Comparison of ENCODE assay signal across 13 cellular contexts in genomic region chr7:2281556-2281955, GRCh38. TPM values are rescaled to one million over a fixed set of nuclear protein-coding genes. Genes with fewer than 3 reads are reported as not detected.
DNase-seq lines count a peak whose midpoint lies in the region; ATAC-seq, FAIRE-seq and TF ChIP-seq lines count a peak whose summit lies in the region.
"Had no signal": no experiment of that assay in that cellular context is flagged by ENCODE, and none has a peak within 500 bp of the region (broad histone marks: within the 10 kb centered on the region; RNA-seq: fewer than 3 reads in every experiment).

No MANE protein-coding gene starts in this region.

- H4K20me1 ChIP-seq in K562 (replicated peaks; ENCODE audit: control insufficient read depth, insufficient read depth, low read length): peaks cover 21% of the 10 kb centered on the region; the same call in 1 of the 2 replicates

- in situ Hi-C loops in K562 (cut with MboI): no loop called here

- H2AFZ ChIP-seq in K562 (ENCODE audit: low read depth, low read length): no peak overlapping the region

- ATAC-seq in K562: peak; percentile 24
- no peak for ATAC-seq in activated T-helper 17 cell treated with anti-CD3 and anti-CD28 coated beads, Interleukin-2, amount 50 U/mL, for 72 hours (replicated peaks)

- H3K4me3 Mint-ChIP-seq in activated T-helper 1 cell treated with anti-CD3 and anti-CD28 coated beads, Interleukin-12 subunit alpha, Interleukin-12 subunit beta, Interleukin-2, Interleukin-4 antibody, amounts not matched to agents 30 ng/mL and 10 ng/mL and 1 ng/mL, durations not matched to agents 14 hours and 24 hours and 36 hours: no peak overlapping the region
- H3K4me3 Mint-ChIP-seq in activated T-helper 17 cell treated with anti-CD3 and anti-CD28 coated beads, Interleukin-2, amount 50 U/mL, for 72 hours: no peak overlapping the region
- H3K4me3 Mint-ChIP-seq: activated CD4-positive, alpha-beta T cell treated with anti-CD3 and anti-CD28 coated beads, Interleukin-2, amount 10 ng/mL, durations not matched to agents 7 days and 5 days; activated naive CD4-positive, alpha-beta T cell treated with anti-CD3 and anti-CD28 coated beads, Interleukin-2, amount 10 ng/mL, durations not matched to agents 7 days and 5 days had no signal

- H3K27ac Mint-ChIP-seq in activated T-helper 1 cell treated with anti-CD3 and anti-CD28 coated beads, Interleukin-12 subunit alpha, Interleukin-12 subunit beta, Interleukin-2, Interleukin-4 antibody, amounts not matched to agents 30 ng/mL and 10 ng/mL and 1 ng/mL, durations not matched to agents 14 hours and 24 hours and 36 hours: no peak overlapping the region
- no peak overlapping the region for H3K27ac Mint-ChIP-seq in activated T-helper 17 cell treated with anti-CD3 and anti-CD28 coated beads, Interleukin-2, amount 50 U/mL, for 72 hours
- H3K27ac Mint-ChIP-seq: activated CD4-positive, alpha-beta T cell treated with anti-CD3 and anti-CD28 coated beads, Interleukin-2, amount 10 ng/mL, durations not matched to agents 7 days and 5 days; activated naive CD4-positive, alpha-beta T cell treated with anti-CD3 and anti-CD28 coated beads, Interleukin-2, amount 10 ng/mL, durations not matched to agents 7 days and 5 days had no signal

- H3K9ac ChIP-seq in K562 (ENCODE audit: insufficient read depth in 1 of 2, low read depth in 2 of 2, low read length in 2 of 2): peak overlapping the region; percentile 10 to 77; a peak in 2 of 4 replicates

- TF ChIP-seq POLR2A in K562 (conservative IDR thresholded peaks at IDR 0.05): no peak

- H3K9me3 Mint-ChIP-seq in activated T-helper 1 cell treated with anti-CD3 and anti-CD28 coated beads, Interleukin-12 subunit alpha, Interleukin-12 subunit beta, Interleukin-2, Interleukin-4 antibody, amounts not matched to agents 30 ng/mL and 10 ng/mL and 1 ng/mL, durations not matched to agents 14 hours and 24 hours and 36 hours: no peaks in the 10 kb centered on the region
- no peaks in the 10 kb centered on the region for H3K9me3 Mint-ChIP-seq in activated T-helper 17 cell treated with anti-CD3 and anti-CD28 coated beads, Interleukin-2, amount 50 U/mL, for 72 hours
- H3K9me3 Mint-ChIP-seq: activated CD4-positive, alpha-beta T cell treated with anti-CD3 and anti-CD28 coated beads, Interleukin-2, amount 10 ng/mL, durations not matched to agents 7 days and 5 days; activated naive CD4-positive, alpha-beta T cell treated with anti-CD3 and anti-CD28 coated beads, Interleukin-2, amount 10 ng/mL, durations not matched to agents 7 days and 5 days had no signal

- no peaks in the 10 kb centered on the region for H3K36me3 Mint-ChIP-seq in activated T-helper 1 cell treated with anti-CD3 and anti-CD28 coated beads, Interleukin-12 subunit alpha, Interleukin-12 subunit beta, Interleukin-2, Interleukin-4 antibody, amounts not matched to agents 30 ng/mL and 10 ng/mL and 1 ng/mL, durations not matched to agents 14 hours and 24 hours and 36 hours (ENCODE audit: low read depth)
- H3K36me3 Mint-ChIP-seq in activated T-helper 17 cell treated with anti-CD3 and anti-CD28 coated beads, Interleukin-2, amount 50 U/mL, for 72 hours (ENCODE audit: low read depth): no peaks in the 10 kb centered on the region

- no peaks in the 10 kb centered on the region for H3K4me1 Mint-ChIP-seq in activated T-helper 1 cell treated with anti-CD3 and anti-CD28 coated beads, Interleukin-12 subunit alpha, Interleukin-12 subunit beta, Interleukin-2, Interleukin-4 antibody, amounts not matched to agents 30 ng/mL and 10 ng/mL and 1 ng/mL, durations not matched to agents 14 hours and 24 hours and 36 hours (ENCODE audit: low read depth)
- H3K4me1 Mint-ChIP-seq in activated T-helper 17 cell treated with anti-CD3 and anti-CD28 coated beads, Interleukin-2, amount 50 U/mL, for 72 hours: no peaks in the 10 kb centered on the region

- H3K9me1 ChIP-seq in K562 (ENCODE audit: control insufficient read depth, insufficient read depth, low read length): no peaks in the 10 kb centered on the region

- no peak for TF ChIP-seq CTCF in K562 (IDR thresholded peaks at IDR 0.05 in 2 of 3, conservative IDR thresholded peaks at IDR 0.05 in 1 of 3; ENCODE audit: insufficient read depth in 2 of 3, low read depth in 1 of 3, low read length in 3 of 3)

- H3K27me3 ChIP-seq in K562 (ENCODE audit: control insufficient read depth in 2 of 2, insufficient read depth in 2 of 2, low read length in 2 of 2): no peaks in the 10 kb centered on the region

- H3K27me3 Mint-ChIP-seq in activated T-helper 1 cell treated with anti-CD3 and anti-CD28 coated beads, Interleukin-12 subunit alpha, Interleukin-12 subunit beta, Interleukin-2, Interleukin-4 antibody, amounts not matched to agents 30 ng/mL and 10 ng/mL and 1 ng/mL, durations not matched to agents 14 hours and 24 hours and 36 hours (ENCODE audit: insufficient read depth): no peaks in the 10 kb centered on the region
- H3K27me3 Mint-ChIP-seq in activated T-helper 17 cell treated with anti-CD3 and anti-CD28 coated beads, Interleukin-2, amount 50 U/mL, for 72 hours: no peaks in the 10 kb centered on the region
- H3K27me3 Mint-ChIP-seq: activated CD4-positive, alpha-beta T cell treated with anti-CD3 and anti-CD28 coated beads, Interleukin-2, amount 10 ng/mL, durations not matched to agents 7 days and 5 days; activated naive CD4-positive, alpha-beta T cell treated with anti-CD3 and anti-CD28 coated beads, Interleukin-2, amount 10 ng/mL, durations not matched to agents 7 days and 5 days had no signal

- H3K9me3 ChIP-seq in K562 (replicated peaks; ENCODE audit: control insufficient read depth, insufficient read depth, low read depth, low read length): no peaks in the 10 kb centered on the region

- CTCF ChIA-PET in K562 (lab: Yijun Ruan, JAX; ENCODE audit: low intra/inter-chr PET ratio): no interaction called here

- no TSS peak for BruUV-seq in K562 (replicated peaks; lab: Mats Ljungman, UMichigan)

- intact Hi-C loops in K562 (cut with micrococcal nuclease): no loop called here
- intact Hi-C loops in activated T-helper 1 cell treated with anti-CD3 and anti-CD28 coated beads, Interleukin-12 subunit alpha, Interleukin-12 subunit beta, Interleukin-2, Interleukin-4 antibody, amounts not matched to agents 30 ng/mL and 10 ng/mL and 1 ng/mL, durations not matched to agents 14 hours and 24 hours and 36 hours (cut with micrococcal nuclease): no loop called here

- TF ChIP-seq RAD21 in K562 (CRISPR knock-in tag; conservative IDR thresholded peaks at IDR 0.05 in 1 of 2, IDR thresholded peaks at IDR 0.05 in 1 of 2): no peak

- no peak overlapping the region for H3K27ac ChIP-seq in K562 (ENCODE audit: extremely low read depth, low read depth, low read length)

- peaks cover 18% of the 10 kb centered on the region; the same call in 1 of the 3 replicates for H3K36me3 ChIP-seq in K562 (ENCODE audit: control insufficient read depth, insufficient read depth, low read length)

- peak overlapping the region; percentile 48; the same call in 1 of the 2 replicates for H3K4me2 ChIP-seq in K562 (ENCODE audit: insufficient read depth, low read length)

- peaks cover 13 to 29% of the 10 kb centered on the region in 2 experiments for H3K4me1 ChIP-seq in K562 (replicated peaks in 1 of 2; ENCODE audit: control insufficient read depth in 2 of 2, insufficient read depth in 2 of 2, low read length in 2 of 2)

- no peak overlapping the region for H3K4me3 ChIP-seq in K562
- no peak overlapping the region for H3K4me3 ChIP-seq in skeletal muscle cell (ENCODE audit: low read depth, low read length)

- FAIRE-seq in K562 (lab: Jason Lieb, UNC): peak; percentile 48

- 41% methylated on average over 7 of the region's 8 CpGs for WGBS in K562 (ENCODE audit: insufficient coverage, low coverage, missing lambda C conversion rate)

- TF ChIP-seq EP300 in K562 (IDR thresholded peaks at IDR 0.05; ENCODE audit: low read length): no peak

- peak; percentile 40 for DNase-seq in DMS 273 treated with DMSO at 0.1 percent for 48 hours (lab: John Stamatoyannopoulos, UW)
- peak in 3 of 4 experiments; percentile 19 to 76 (median 69) for DNase-seq in K562 (ENCODE audit: extremely low read depth in 1 of 4, low spot score in 3 of 4)
- DNase-seq in iPS-NIHi11 (ENCODE audit: low spot score): peak; percentile 4
- peak; percentile 15 for DNase-seq in skeletal muscle cell (ENCODE audit: low read depth)
- DNase-seq in activated T-helper 1 cell treated with anti-CD3 and anti-CD28 coated beads, Interleukin-12 subunit alpha, Interleukin-12 subunit beta, Interleukin-2, Interleukin-4 antibody, amounts not matched to agents 30 ng/mL and 10 ng/mL and 1 ng/mL, durations not matched to agents 14 hours and 24 hours and 36 hours (ENCODE audit: low spot score): no peak
- no peak for DNase-seq in LoVo (ENCODE audit: low spot score)
- DNase-seq in activated naive CD4-positive, alpha-beta T cell treated with Interleukin-2 at 50 U/mL for 16 hours: no peak
- DNase-seq: activated CD4-positive, alpha-beta T cell treated with anti-CD3 and anti-CD28 coated beads, Interleukin-2, amount 10 ng/mL, durations not matched to agents 7 days and 5 days; activated naive CD4-positive, alpha-beta T cell treated with anti-CD3 and anti-CD28 coated beads, Interleukin-2, amount 10 ng/mL, durations not matched to agents 7 days and 5 days; NCI-H82; stimulated activated CD4-positive, alpha-beta T cell treated with anti-CD3 and anti-CD28 coated beads, Interleukin-4, amount 100 ng/mL, for 4 hours; SW 1271 had no signal

- POLR2A ChIA-PET in K562 (lab: Yijun Ruan, JAX): interaction anchor here (1.5 kb wide), 1 partner anchor 11 kb away, joined by 4 read pairs; no protein-coding TSS in a partner anchor

- peaks cover 21% of the 10 kb centered on the region for H3K79me2 ChIP-seq in K562 (ENCODE audit: control insufficient read depth, insufficient read depth, low read length)

RNA-seq across cellular contexts. Expression of gene SNX8, which starts 32.7 kb away (rescaled TPM):
- total RNA-seq in K562 (2011; cell fraction: chromatin; rRNA removed; ENCODE audit: low replicate concordance): 26.7 and 72.5 TPM in 2 replicates
- 24.0 and 30.0 TPM in 2 replicates for total RNA-seq in K562 (2011; cell fraction: nucleolus; rRNA removed)
- total RNA-seq in K562 (2011; cell fraction: nucleoplasm; rRNA removed): 21.8 and 23.5 TPM in 2 replicates
- total RNA-seq in K562 (2014; rRNA removed) (5.5 and 9.1 TPM in 2 replicates), K562 (2014; rRNA removed; fragmentation: Illumina TruSeq; extraction: Trizol) (8.7 and 12.5 TPM in 2 replicates), K562 (2015; rRNA removed; fragmentation: Illumina TruSeq; extraction: Trizol) (15.9 and 16.9 TPM in 2 replicates), K562 (2021) (50.4 and 51.6 TPM in 2 replicates)
- polyA plus RNA-seq in K562 (2011; rRNA removed) (45.7 and 47.0 TPM in 2 replicates), K562 (2014; fragmentation: Illumina TruSeq; extraction: Trizol) (33.3 and 35.4 TPM in 2 replicates), K562 (2014; fragmentation: Nextera tagmentation; extraction: Ambion mirVana) (1 to 10 TPM; 2.7 to 7.7 TPM), K562 (2014; rRNA removed) (17.2 and 32.5 TPM in 2 replicates)
- 23.9 and 55.1 TPM in 2 replicates for polyA plus RNA-seq in K562 (2011; cell fraction: cytosol; rRNA removed)
- polyA plus RNA-seq in K562 (2011; cell fraction: nucleus; rRNA removed): 30.5 and 42.3 TPM in 2 replicates
- polyA plus RNA-seq in K562 (2012): 35.9 and 57.5 TPM in 2 replicates
- polyA minus RNA-seq in K562 (2011; rRNA and poly(A)+ RNA removed): 25.4 and 40.0 TPM in 2 replicates
- 16.8 and 32.4 TPM in 2 replicates for polyA minus RNA-seq in K562 (2011; cell fraction: cytosol; rRNA and poly(A)+ RNA removed)
- 11.8 and 17.4 TPM in 2 replicates for polyA minus RNA-seq in K562 (2011; cell fraction: nucleus; rRNA and poly(A)+ RNA removed)
- total RNA-seq in activated T-helper 1 cell treated with anti-CD3 and anti-CD28 coated beads, Interleukin-12 subunit alpha, Interleukin-12 subunit beta, Interleukin-2, Interleukin-4 antibody, amounts not matched to agents 30 ng/mL and 10 ng/mL and 1 ng/mL, durations not matched to agents 14 hours and 24 hours and 36 hours: 40.8 and 41.8 TPM in 2 replicates
- total RNA-seq in activated T-helper 17 cell treated with anti-CD3 and anti-CD28 coated beads, Interleukin-2, amount 50 U/mL, for 72 hours: 10 to 100 TPM; 23.7 to 31.8 TPM

RNA-seq across cellular contexts. Expression of gene NUDT1, which starts 39.5 kb away (rescaled TPM):
- 6.3 and 17.2 TPM in 2 replicates for total RNA-seq in K562 (2011; cell fraction: chromatin; rRNA removed; ENCODE audit: low replicate concordance)
- 20.5 and 20.8 TPM in 2 replicates for total RNA-seq in K562 (2011; cell fraction: nucleolus; rRNA removed)
- total RNA-seq in K562 (2011; cell fraction: nucleoplasm; rRNA removed): 16.0 and 16.9 TPM in 2 replicates
- 73.3 and 79.6 TPM in 2 replicates for total RNA-seq in K562 (2014; rRNA removed)
- total RNA-seq in K562 (2014; rRNA removed; fragmentation: Illumina TruSeq; extraction: Trizol): 12.7 and 25.8 TPM in 2 replicates
- 45.8 and 48.5 TPM in 2 replicates for total RNA-seq in K562 (2015; rRNA removed; fragmentation: Illumina TruSeq; extraction: Trizol)
- total RNA-seq in K562 (2021): 39.3 and 44.8 TPM in 2 replicates
- polyA plus RNA-seq in K562 (2011; rRNA removed): 26.0 and 32.1 TPM in 2 replicates
- 42.4 and 49.5 TPM in 2 replicates for polyA plus RNA-seq in K562 (2011; cell fraction: cytosol; rRNA removed)
- 35.5 and 42.6 TPM in 2 replicates for polyA plus RNA-seq in K562 (2011; cell fraction: nucleus; rRNA removed)
- polyA plus RNA-seq in K562 (2012): 74.2 and 74.5 TPM in 2 replicates
- 29.6 and 41.1 TPM in 2 replicates for polyA plus RNA-seq in K562 (2014; fragmentation: Illumina TruSeq; extraction: Trizol)
- 10 to 100 TPM in 1 of 2 experiments, 1 to 10 TPM in 1; 5.3 to 16.2 TPM for polyA plus RNA-seq in K562 (2014; fragmentation: Nextera tagmentation; extraction: Ambion mirVana)
- 63.1 and 64.4 TPM in 2 replicates for polyA plus RNA-seq in K562 (2014; rRNA removed)
- polyA minus RNA-seq in K562 (2011; rRNA and poly(A)+ RNA removed): 10.8 and 13.0 TPM in 2 replicates
- polyA minus RNA-seq in K562 (2011; cell fraction: cytosol; rRNA and poly(A)+ RNA removed): 15.0 and 18.8 TPM in 2 replicates
- 6.9 and 7.9 TPM in 2 replicates for polyA minus RNA-seq in K562 (2011; cell fraction: nucleus; rRNA and poly(A)+ RNA removed)
- 74.9 TPM in 2 replicates for total RNA-seq in activated T-helper 1 cell treated with anti-CD3 and anti-CD28 coated beads, Interleukin-12 subunit alpha, Interleukin-12 subunit beta, Interleukin-2, Interleukin-4 antibody, amounts not matched to agents 30 ng/mL and 10 ng/mL and 1 ng/mL, durations not matched to agents 14 hours and 24 hours and 36 hours
- 10 to 100 TPM; 64.5 to 71.9 TPM for total RNA-seq in activated T-helper 17 cell treated with anti-CD3 and anti-CD28 coated beads, Interleukin-2, amount 50 U/mL, for 72 hours

RNA-seq across cellular contexts. Expression of gene MRM2, which starts 39.6 kb away (rescaled TPM):
- total RNA-seq in K562 (2011; cell fraction: chromatin; rRNA removed; ENCODE audit: low replicate concordance): 24.0 and 38.8 TPM in 2 replicates
- 23.0 and 36.2 TPM in 2 replicates for total RNA-seq in K562 (2011; cell fraction: nucleolus; rRNA removed)
- 26.9 and 28.0 TPM in 2 replicates for total RNA-seq in K562 (2011; cell fraction: nucleoplasm; rRNA removed)
- total RNA-seq in K562 (2014; rRNA removed) (48.3 and 50.5 TPM in 2 replicates), K562 (2014; rRNA removed; fragmentation: Illumina TruSeq; extraction: Trizol) (41.7 and 43.9 TPM in 2 replicates), K562 (2015; rRNA removed; fragmentation: Illumina TruSeq; extraction: Trizol) (45.9 and 50.7 TPM in 2 replicates), K562 (2021) (47.9 and 50.2 TPM in 2 replicates)
- polyA plus RNA-seq in K562 (2011; rRNA removed) (29.3 and 32.4 TPM in 2 replicates), K562 (2014; fragmentation: Illumina TruSeq; extraction: Trizol) (54.5 and 62.0 TPM in 2 replicates), K562 (2014; fragmentation: Nextera tagmentation; extraction: Ambion mirVana) (100 to 1,000 TPM in 1 of 2 experiments, 10 to 100 TPM in 1; 70.4 to 116 TPM), K562 (2014; rRNA removed) (44.1 and 50.2 TPM in 2 replicates)
- 19.7 and 23.9 TPM in 2 replicates for polyA plus RNA-seq in K562 (2011; cell fraction: cytosol; rRNA removed)
- polyA plus RNA-seq in K562 (2011; cell fraction: nucleus; rRNA removed): 10.7 and 12.6 TPM in 2 replicates
- 34.0 and 47.0 TPM in 2 replicates for polyA plus RNA-seq in K562 (2012)
- 20.5 and 21.4 TPM in 2 replicates for polyA minus RNA-seq in K562 (2011; rRNA and poly(A)+ RNA removed)
- polyA minus RNA-seq in K562 (2011; cell fraction: cytosol; rRNA and poly(A)+ RNA removed): 13.3 and 21.0 TPM in 2 replicates
- polyA minus RNA-seq in K562 (2011; cell fraction: nucleus; rRNA and poly(A)+ RNA removed): 9.2 and 13.9 TPM in 2 replicates
- total RNA-seq in activated T-helper 1 cell treated with anti-CD3 and anti-CD28 coated beads, Interleukin-12 subunit alpha, Interleukin-12 subunit beta, Interleukin-2, Interleukin-4 antibody, amounts not matched to agents 30 ng/mL and 10 ng/mL and 1 ng/mL, durations not matched to agents 14 hours and 24 hours and 36 hours: 47.8 and 48.6 TPM in 2 replicates
- total RNA-seq in activated T-helper 17 cell treated with anti-CD3 and anti-CD28 coated beads, Interleukin-2, amount 50 U/mL, for 72 hours: 10 to 100 TPM; 20.9 to 40.2 TPM

RNA-seq across cellular contexts. Expression of gene MAD1L1, which starts 48.8 kb away (rescaled TPM):
- total RNA-seq in K562 (2011; cell fraction: chromatin; rRNA removed; ENCODE audit: low replicate concordance): 159 and 265 TPM in 2 replicates
- total RNA-seq in K562 (2011; cell fraction: nucleolus; rRNA removed): 94.7 and 113 TPM in 2 replicates
- 88.9 and 95.8 TPM in 2 replicates for total RNA-seq in K562 (2011; cell fraction: nucleoplasm; rRNA removed)
- total RNA-seq in K562 (2014; rRNA removed) (89.7 and 103 TPM in 2 replicates), K562 (2014; rRNA removed; fragmentation: Illumina TruSeq; extraction: Trizol) (6.8 and 12.3 TPM in 2 replicates), K562 (2015; rRNA removed; fragmentation: Illumina TruSeq; extraction: Trizol) (32.6 TPM in 2 replicates), K562 (2021) (67.4 and 75.3 TPM in 2 replicates)
- polyA plus RNA-seq in K562 (2011; rRNA removed) (18.0 and 23.3 TPM in 2 replicates), K562 (2014; fragmentation: Illumina TruSeq; extraction: Trizol) (11.4 and 16.7 TPM in 2 replicates), K562 (2014; fragmentation: Nextera tagmentation; extraction: Ambion mirVana) (1 to 10 TPM; 1.7 to 5.0 TPM), K562 (2014; rRNA removed) (53.5 and 65.3 TPM in 2 replicates)
- 31.4 and 103 TPM in 2 replicates for polyA plus RNA-seq in K562 (2011; cell fraction: cytosol; rRNA removed)
- polyA plus RNA-seq in K562 (2011; cell fraction: nucleus; rRNA removed): 23.7 and 53.1 TPM in 2 replicates
- 50.7 and 89.9 TPM in 2 replicates for polyA plus RNA-seq in K562 (2012)
- 14.5 and 17.9 TPM in 2 replicates for polyA minus RNA-seq in K562 (2011; rRNA and poly(A)+ RNA removed)
- polyA minus RNA-seq in K562 (2011; cell fraction: cytosol; rRNA and poly(A)+ RNA removed): 34.4 and 62.5 TPM in 2 replicates
- 21.5 and 31.9 TPM in 2 replicates for polyA minus RNA-seq in K562 (2011; cell fraction: nucleus; rRNA and poly(A)+ RNA removed)
- 56.2 and 56.4 TPM in 2 replicates for total RNA-seq in activated T-helper 1 cell treated with anti-CD3 and anti-CD28 coated beads, Interleukin-12 subunit alpha, Interleukin-12 subunit beta, Interleukin-2, Interleukin-4 antibody, amounts not matched to agents 30 ng/mL and 10 ng/mL and 1 ng/mL, durations not matched to agents 14 hours and 24 hours and 36 hours
- 10 to 100 TPM; 46.7 to 66.0 TPM for total RNA-seq in activated T-helper 17 cell treated with anti-CD3 and anti-CD28 coated beads, Interleukin-2, amount 50 U/mL, for 72 hours

Comparison
In these comparisons a context has a peak if more than half of its experiments do, and no peak if none do; other contexts are left out.
1. DNase-seq: peak in DMS 273 treated with DMSO at 0.1 percent for 48 hours (single experiment), K562 (3 of 4), iPS-NIHi11 (single experiment) and skeletal muscle cell (single experiment); none in activated T-helper 1 cell treated with anti-CD3 and anti-CD28 coated beads, Interleukin-12 subunit alpha, Interleukin-12 subunit beta, Interleukin-2, Interleukin-4 antibody, amounts not matched to agents 30 ng/mL and 10 ng/mL and 1 ng/mL, durations not matched to agents 14 hours and 24 hours and 36 hours (single experiment), LoVo (single experiment) and activated naive CD4-positive, alpha-beta T cell treated with Interleukin-2 at 50 U/mL for 16 hours (single experiment).